Comparison of ENCODE assay signal across 30 cellular contexts in the genomic region with DNA sequence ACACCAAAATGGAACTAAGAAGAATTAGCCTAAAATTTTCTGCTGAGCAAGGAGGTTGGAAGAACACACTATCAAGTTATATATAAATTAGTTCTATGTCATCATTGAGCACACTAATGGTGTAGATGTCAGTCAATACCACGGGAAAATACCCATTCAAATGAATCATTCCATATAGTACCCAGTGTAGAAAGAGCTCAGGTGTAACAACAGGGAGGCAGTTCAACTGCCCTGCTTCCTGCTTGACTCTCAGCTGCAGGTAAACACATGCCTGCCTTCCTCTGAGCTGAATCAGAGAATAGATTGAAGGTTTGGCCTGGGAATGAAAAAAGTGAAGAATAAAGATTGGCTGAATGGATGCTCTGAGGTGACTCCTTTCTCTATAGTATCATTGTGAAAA.
"Had no signal": no experiment of that assay in that cellular context is flagged by ENCODE, and none has a peak within 500 bp of the region (broad histone marks: within the 10 kb centered on the region; RNA-seq: fewer than 3 reads in every experiment).

No MANE protein-coding gene starts in this region.

- FAIRE-seq: colon had no signal

- H3K9me3 ChIP-seq: adrenal gland, gastrocnemius medialis, heart left ventricle had no signal

- H3K27ac ChIP-seq: adrenal gland, gastrocnemius medialis, heart left ventricle had no signal

- H3K4me1 ChIP-seq: adrenal gland, gastrocnemius medialis, heart left ventricle had no signal

- H3K36me3 ChIP-seq: adrenal gland, gastrocnemius medialis, heart left ventricle had no signal

- H3K27me3 ChIP-seq: adrenal gland, gastrocnemius medialis had no signal

- ATAC-seq: activated CD4-positive, alpha-beta T cell treated with anti-CD3 and anti-CD28 coated beads for 36 hours; activated CD8-positive, alpha-beta memory T cell treated with anti-CD3 and anti-CD28 coated beads, Interleukin-2, amount 10 ng/mL, durations not matched to agents 7 days and 5 days; activated CD8-positive, alpha-beta T cell treated with anti-CD3 and anti-CD28 coated beads, Interleukin-2, amount 10 ng/mL, durations not matched to agents 7 days and 5 days; activated naive CD8-positive, alpha-beta T cell treated with anti-CD3 and anti-CD28 coated beads, Interleukin-2, amount 50 U/mL, for 24 hours; effector memory CD8-positive, alpha-beta T cell; esophagus mucosa; gastrocnemius medialis; heart left ventricle; T-helper 17 cell had no signal

- DNase-seq: activated CD4-positive, alpha-beta memory T cell treated with anti-CD3 and anti-CD28 coated beads for 36 hours; activated CD4-positive, alpha-beta T cell treated with anti-CD3 and anti-CD28 coated beads for 36 hours; activated CD4-positive, alpha-beta T cell treated with anti-CD3 and anti-CD28 coated beads, Interleukin-2, amount 10 ng/mL, durations not matched to agents 24 days and 14 days; activated CD4-positive, CD25-positive, alpha-beta regulatory T cell; activated CD4-positive, CD25-positive, alpha-beta regulatory T cell treated with anti-CD3 and anti-CD28 coated beads, Interleukin-2, amount 50 U/mL, for 72 hours; activated CD8-positive, alpha-beta memory T cell treated with anti-CD3 and anti-CD28 coated beads, Interleukin-2, amount 10 ng/mL, durations not matched to agents 7 days and 5 days; activated CD8-positive, alpha-beta memory T cell treated with anti-CD3 and anti-CD28 coated beads, Interleukin-2, amount 50 U/mL, for 4 hours; activated CD8-positive, alpha-beta T cell treated with anti-CD3 and anti-CD28 coated beads, Interleukin-2, amount 10 ng/mL, durations not matched to agents 7 days and 5 days; activated effector memory CD4-positive, alpha-beta T cell treated with anti-CD3 and anti-CD28 coated beads, Interleukin-2, amount 50 U/mL, for 16 hours; activated naive CD4-positive, alpha-beta T cell treated with anti-CD3 and anti-CD28 coated beads for 36 hours; activated naive CD8-positive, alpha-beta T cell treated with anti-CD3 and anti-CD28 coated beads for 36 hours; activated naive CD8-positive, alpha-beta T cell treated with anti-CD3 and anti-CD28 coated beads, Interleukin-2, amount 50 U/mL, for 24 hours; activated T-cell treated with anti-CD3 and anti-CD28 coated beads, Interleukin-2, amount 50 U/mL, for 1 hour; activated T-cell treated with anti-CD3 and anti-CD28 coated beads, Interleukin-2, amount 50 U/mL, for 48 hours; adrenal gland; amygdala; aorta; caudate nucleus; cortex of kidney; dermis blood vessel endothelial cell; effector CD4-positive, alpha-beta T cell; effector memory CD8-positive, alpha-beta T cell; foreskin fibroblast; gastrocnemius medialis; glutamatergic neuron; heart left ventricle; hypothalamus; T-helper 17 cell had no signal

- H3K4me3 ChIP-seq: adrenal gland, gastrocnemius medialis, heart left ventricle had no signal
